In genomic region chr1:109112652-109113285, GRCh38 we compare ENCODE assay signal across 1 cellular context.
TF ChIP-seq lines count a peak whose summit lies in the region.

No MANE protein-coding gene starts in this region.

TF ChIP-seq in H1, 55 proteins besides CTCF, POLR2A, EP300 and RAD21:
- TF ChIP-seq SIN3A (conservative IDR thresholded peaks at IDR 0.05 in 1 of 2, IDR thresholded peaks at IDR 0.05 in 1 of 2; ENCODE audit: low read depth in 1 of 2, low read length in 2 of 2) (peak; percentile 89 to 92), TAF1 (IDR thresholded peaks at IDR 0.05; ENCODE audit: low read depth, low read length) (0 out of 2 replicates have a peak, but pooled peaks have one; percentile 30), RXRA (IDR thresholded peaks at IDR 0.05; ENCODE audit: insufficient read depth, low read depth, low read length) (no peak), HDAC2 (IDR thresholded peaks at IDR 0.05; ENCODE audit: borderline replicate concordance in 1 of 2, low read depth in 2 of 2, low read length in 2 of 2) (peak in 1 of 2 experiments; percentile 47; a peak in 1 of 4 replicates), YY1 (IDR thresholded peaks at IDR 0.05; ENCODE audit: low read depth, low read length) (0 out of 2 replicates have a peak, but pooled peaks have one; percentile 61), TBP (IDR thresholded peaks at IDR 0.05; ENCODE audit: low read depth, low read length) (peak; percentile 65), SAP30 (IDR thresholded peaks at IDR 0.05; ENCODE audit: insufficient read depth, insufficient replicate concordance, low read length) (no peak), BACH1 (IDR thresholded peaks at IDR 0.05; ENCODE audit: low read length) (no peak), TEAD4 (IDR thresholded peaks at IDR 0.05; ENCODE audit: low read depth, low read length) (peak; percentile 95), CHD2 (IDR thresholded peaks at IDR 0.05; ENCODE audit: low read length) (0 out of 2 replicates have a peak, but pooled peaks have one; percentile 14), KDM1A (IDR thresholded peaks at IDR 0.05; ENCODE audit: borderline replicate concordance, low read length) (no peak), CHD7 (IDR thresholded peaks at IDR 0.05; ENCODE audit: insufficient replicate concordance, low read length) (no peak), ASH2L (IDR thresholded peaks at IDR 0.05; ENCODE audit: low read length) (peak; percentile 31), PHF8 (conservative IDR thresholded peaks at IDR 0.05; ENCODE audit: low read depth, low read length) (no peak), SIRT6 (IDR thresholded peaks at IDR 0.05; ENCODE audit: low read length) (no peak)
- TF ChIP-seq, protein P1, sequence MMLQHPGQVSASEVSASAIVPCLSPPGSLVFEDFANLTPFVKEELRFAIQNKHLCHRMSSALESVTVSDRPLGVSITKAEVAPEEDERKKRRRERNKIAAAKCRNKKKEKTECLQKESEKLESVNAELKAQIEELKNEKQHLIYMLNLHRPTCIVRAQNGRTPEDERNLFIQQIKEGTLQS (IDR thresholded peaks at IDR 0.05; ENCODE audit: insufficient read depth, low read depth, low read length) = 0 out of 2 replicates have a peak, but pooled peaks have one; percentile 32
